In the genomic region with DNA sequence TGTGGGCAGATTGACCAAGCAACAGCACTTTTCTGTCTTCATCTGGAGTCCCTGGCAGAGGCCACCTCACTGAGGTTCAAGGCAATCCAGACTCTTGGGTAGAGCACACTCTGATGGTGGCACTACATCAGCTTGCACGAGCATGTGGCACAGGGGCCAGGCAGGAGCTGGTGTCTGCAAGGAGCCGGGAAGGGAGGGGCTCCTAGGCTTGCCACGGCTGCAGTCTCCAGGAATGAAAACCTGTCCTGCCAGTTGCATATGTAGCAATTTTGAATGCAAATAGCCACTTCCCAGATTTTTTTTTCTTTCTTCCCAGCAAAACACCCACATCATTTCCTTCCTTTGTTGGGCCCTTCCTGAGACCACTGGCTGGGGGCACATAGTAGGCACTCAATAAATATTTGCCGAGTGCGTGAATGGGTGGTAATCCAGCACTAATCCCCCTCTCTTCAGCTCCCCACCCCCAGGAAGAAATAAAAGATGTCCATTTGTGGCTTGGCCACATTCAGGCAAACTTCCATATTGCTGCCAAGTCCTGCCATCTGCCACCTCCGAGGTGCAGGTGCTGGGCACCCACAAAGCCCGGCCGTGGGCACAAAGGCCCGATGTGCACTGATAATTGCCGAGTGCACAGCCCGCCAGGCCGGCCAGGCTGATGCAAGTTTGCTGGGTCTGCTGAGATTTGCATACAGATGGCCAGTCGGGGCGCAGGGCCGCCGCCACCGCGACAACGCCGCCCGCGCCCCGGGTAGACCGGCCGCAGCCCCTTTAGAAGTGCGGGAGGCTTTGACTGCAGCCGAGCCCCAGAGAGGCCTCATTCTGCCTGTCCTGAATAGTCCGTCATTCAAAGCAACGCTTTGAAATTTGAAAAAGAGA, we compare ENCODE assay signal across 1 cellular context.
TF ChIP-seq lines count a peak whose summit lies in the region.

No MANE protein-coding gene starts in this region.

TF ChIP-seq in HCT116, 20 proteins besides CTCF, POLR2A, EP300 and RAD21 (continued from another document):
- TF ChIP-seq, protein P1, sequence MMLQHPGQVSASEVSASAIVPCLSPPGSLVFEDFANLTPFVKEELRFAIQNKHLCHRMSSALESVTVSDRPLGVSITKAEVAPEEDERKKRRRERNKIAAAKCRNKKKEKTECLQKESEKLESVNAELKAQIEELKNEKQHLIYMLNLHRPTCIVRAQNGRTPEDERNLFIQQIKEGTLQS (IDR thresholded peaks at IDR 0.05), result no peak
- no peak for TF ChIP-seq TCF7L2 (IDR thresholded peaks at IDR 0.05; ENCODE audit: borderline replicate concordance, extremely low read depth, insufficient read depth, insufficient read length)
- TF ChIP-seq JUND (IDR thresholded peaks at IDR 0.05), result no peak
